In the genomic region with DNA sequence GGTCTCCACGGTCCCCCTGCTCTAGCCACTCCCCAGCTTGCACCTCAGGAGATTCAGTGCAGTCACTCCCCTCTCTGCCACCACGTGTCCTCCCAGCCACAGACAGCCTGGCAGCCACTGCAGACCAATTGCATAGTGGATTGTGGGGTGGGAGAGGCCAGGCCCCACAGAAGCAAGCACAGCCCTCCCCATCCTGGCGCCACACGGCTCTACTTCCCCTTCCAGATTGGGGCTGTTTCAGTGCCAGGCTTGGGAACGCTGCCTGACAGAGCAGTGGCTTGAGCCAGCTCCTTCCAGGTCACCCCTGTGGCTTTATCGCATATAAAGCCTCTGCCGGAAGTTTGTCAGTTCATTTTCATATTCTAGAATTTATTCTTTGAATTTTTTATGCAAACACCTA, we compare ENCODE assay signal across 9 cellular contexts.
DNase-seq lines count a peak whose midpoint lies in the region; ATAC-seq and TF ChIP-seq lines count a peak whose summit lies in the region.
"Had no signal": no experiment of that assay in that cellular context is flagged by ENCODE, and none has a peak within 500 bp of the region (broad histone marks: within the 10 kb centered on the region; RNA-seq: fewer than 3 reads in every experiment).

No MANE protein-coding gene starts in this region.

- ATAC-seq in GM21447 (IDR thresholded peaks at IDR 0.05; ENCODE audit: unreplicated experiment) (peak; percentile 34), foreskin keratinocyte (peak; percentile 28)

- DNase-seq in NCI-H1694 treated with DMSO at 0.1 percent for 48 hours (lab: John Stamatoyannopoulos, UW) (peak; percentile 65), foreskin keratinocyte (no peak), brain microvascular endothelial cell (no peak), GM19240 (ENCODE audit: insufficient read length, low spot score) (no peak), NCI-H128 (lab: John Stamatoyannopoulos, UW; ENCODE audit: unreplicated experiment) (no peak), SHP77 (lab: John Stamatoyannopoulos, UW) (no peak)
- DNase-seq: NCI-H2107 had no signal

- H3K36me3 ChIP-seq in ACC112 (ENCODE audit: insufficient read depth, low read length) = no peaks in the 10 kb centered on the region
- no peaks in the 10 kb centered on the region for H3K36me3 ChIP-seq in brain microvascular endothelial cell (replicated peaks)

- in situ Hi-C loops in brain microvascular endothelial cell (cut with HindIII; ENCODE audit: low pct_ligation_motif_present, low sequenced_read_pairs) = no loop called here

- no peaks in the 10 kb centered on the region for H3K79me2 ChIP-seq in ACC112 (ENCODE audit: control insufficient read depth, insufficient read depth, low read length, unreplicated experiment)

- no peak for TF ChIP-seq CTCF in foreskin keratinocyte (conservative IDR thresholded peaks at IDR 0.05)
- TF ChIP-seq CTCF in brain microvascular endothelial cell (IDR thresholded peaks at IDR 0.05; ENCODE audit: low read depth, low read length, missing control alignments) = no peak

- H3K4me3 ChIP-seq in ACC112 (ENCODE audit: low read depth, low read length) (no peak overlapping the region), brain microvascular endothelial cell (ENCODE audit: low read depth, low read length) (no peak overlapping the region)

- H3K27ac ChIP-seq in ACC112 (ENCODE audit: low read depth, low read length) = no peak overlapping the region
- no peak overlapping the region for H3K27ac ChIP-seq in foreskin keratinocyte
- H3K27ac ChIP-seq in brain microvascular endothelial cell = no peak overlapping the region

- H2AFZ ChIP-seq in ACC112 (ENCODE audit: low read length, unreplicated experiment) = peak overlapping the region; percentile 21

- peaks cover 14% of the 10 kb centered on the region for H3K4me1 ChIP-seq in ACC112 (ENCODE audit: control insufficient read depth, insufficient read depth, low read length, unreplicated experiment)
- H3K4me1 ChIP-seq in foreskin keratinocyte = peaks cover 3% of the 10 kb centered on the region

- peaks cover 17% of the 10 kb centered on the region for H3K27me3 ChIP-seq in ACC112 (ENCODE audit: insufficient read depth, low read length)
- no peaks in the 10 kb centered on the region for H3K27me3 ChIP-seq in foreskin keratinocyte
- peaks cover 7% of the 10 kb centered on the region for H3K27me3 ChIP-seq in brain microvascular endothelial cell (replicated peaks)
